ENCODE assay signal across 14 cellular contexts in genomic region chr15:46815765-46816164, GRCh38.
DNase-seq lines count a peak whose midpoint lies in the region; ATAC-seq and TF ChIP-seq lines count a peak whose summit lies in the region.
"Had no signal": no experiment of that assay in that cellular context is flagged by ENCODE, and none has a peak within 500 bp of the region (broad histone marks: within the 10 kb centered on the region; RNA-seq: fewer than 3 reads in every experiment).

No MANE protein-coding gene starts in this region.

- no peak for TF ChIP-seq CTCF in osteocyte (IDR thresholded peaks at IDR 0.05)

- H3K27me3 Mint-ChIP-seq in osteocyte (ENCODE audit: unreplicated experiment) = no peaks in the 10 kb centered on the region
- H3K27me3 Mint-ChIP-seq: memory B cell, type B pancreatic cell had no signal

- ATAC-seq in GM21737 (IDR thresholded peaks at IDR 0.05; ENCODE audit: unreplicated experiment) = no peak
- ATAC-seq in HG03565 (IDR thresholded peaks at IDR 0.05; ENCODE audit: unreplicated experiment) = no peak
- ATAC-seq: activated CD4-positive, CD25-positive, alpha-beta regulatory T cell treated with anti-CD3 and anti-CD28 coated beads, Interleukin-2, amount 50 U/mL, for 24 hours had no signal

- DNase-seq in DMS 273 (lab: John Stamatoyannopoulos, UW; ENCODE audit: unreplicated experiment) (peak; percentile 13), DMS 273 treated with DMSO at 0.1 percent for 48 hours (lab: John Stamatoyannopoulos, UW) (no peak), NCI-H146 (lab: John Stamatoyannopoulos, UW) (peak; percentile 88), RPMI7951 (ENCODE audit: low read depth) (peak; percentile 1), medulla oblongata (ENCODE audit: extremely low spot score) (peak; percentile 9), osteocyte (ENCODE audit: extremely low spot score, unreplicated experiment) (no peak)
- DNase-seq: activated gamma-delta T cell treated with Interleukin-2 at 50 U/mL for 16 hours, immature natural killer cell had no signal

- no peak overlapping the region for H3K4me3 Mint-ChIP-seq in osteocyte (ENCODE audit: unreplicated experiment)
- H3K4me3 Mint-ChIP-seq: immature natural killer cell, memory B cell, neural crest cell, type B pancreatic cell had no signal

- H3K9me3 Mint-ChIP-seq in osteocyte (ENCODE audit: unreplicated experiment) = peaks cover 19% of the 10 kb centered on the region
- H3K9me3 Mint-ChIP-seq: type B pancreatic cell had no signal

- H3K4me1 Mint-ChIP-seq in osteocyte (ENCODE audit: unreplicated experiment) = no peaks in the 10 kb centered on the region
- H3K4me1 Mint-ChIP-seq: immature natural killer cell, memory B cell had no signal

- H3K36me3 Mint-ChIP-seq in osteocyte (ENCODE audit: unreplicated experiment) = no peaks in the 10 kb centered on the region
- H3K36me3 Mint-ChIP-seq: immature natural killer cell, memory B cell, type B pancreatic cell had no signal

- H3K27ac Mint-ChIP-seq in osteocyte (ENCODE audit: unreplicated experiment) = no peak overlapping the region
- H3K27ac Mint-ChIP-seq: immature natural killer cell, memory B cell, type B pancreatic cell had no signal

Comparison
In these comparisons a context has a peak if more than half of its experiments do, and no peak if none do; other contexts are left out.
1. DNase-seq: peak in DMS 273 (single experiment), NCI-H146 (single experiment), RPMI7951 (single experiment) and medulla oblongata (single experiment); none in DMS 273 treated with DMSO at 0.1 percent for 48 hours (single experiment) and osteocyte (single experiment).